Comparison of ENCODE assay signal across 8 cellular contexts in genomic region chr5:78983171-78983570, GRCh38. TPM values are rescaled to one million over a fixed set of nuclear protein-coding genes. Genes with fewer than 3 reads are reported as not detected.
A peak's percentile ranks its signal among the peaks of the same experiment; 100 is the strongest.
DNase-seq lines count a peak whose midpoint lies in the region; ATAC-seq and TF ChIP-seq lines count a peak whose summit lies in the region.
"Not testable (repeated sequence)": the region's sequence is repeated elsewhere in the genome, so short reads cannot be mapped to it uniquely, and the experiment has no call there.

No MANE protein-coding gene starts in this region.

- not testable (repeated sequence) for H3K79me2 ChIP-seq in H9 (ENCODE audit: insufficient read depth, low read length)
- H3K79me2 ChIP-seq in OCI-LY3 (ENCODE audit: low read length) = peaks cover 43% of the 10 kb centered on the region

- not testable (repeated sequence) for H3K23me2 ChIP-seq in H9 (ENCODE audit: insufficient read length, low read depth, low read length, poor library complexity, severe bottlenecking)

- H2BK12ac ChIP-seq in H9 (ENCODE audit: insufficient read length, low read depth, low read length) = not testable (repeated sequence)

- H3K18ac ChIP-seq in H9 (ENCODE audit: insufficient read length, low read depth, low read length) = not testable (repeated sequence)

- not testable (repeated sequence) for H2BK15ac ChIP-seq in H9 (ENCODE audit: low read depth, low read length)

- peak overlapping the region in 8 of 10 experiments; percentile 83 to 93 (median 88); a peak in 7 of 20 replicates for H3K4me3 ChIP-seq in BLaER1 treated with 17β-estradiol and CSF1 and Interleukin-3, amounts not matched to agents 10 nM and 100 nM
- peak overlapping the region; percentile 94 for H3K4me3 ChIP-seq in OCI-LY3 (ENCODE audit: low read length)
- not testable (repeated sequence) for H3K4me3 ChIP-seq in body of pancreas

- intact Hi-C loops in body of pancreas (cut with DNase I) = not testable (repeated sequence)

- CTCF ChIA-PET in activated CD4-positive, alpha-beta memory T cell treated with anti-CD3 and anti-CD28 coated beads, Interleukin-2, amount 10 ng/mL, durations not matched to agents 7 days and 5 days (lab: Charles Lee) = interaction anchor here (2.1 to 4.4 kb wide), 3 partner anchors 42 to 150 kb away, joined by 7 to 23 read pairs (median 12); no protein-coding TSS in a partner anchor

- peak overlapping the region in 7 of 11 experiments; percentile 94 to 97 (median 96); a peak in 13 of 22 replicates for H3K9ac ChIP-seq in BLaER1 treated with 17β-estradiol and CSF1 and Interleukin-3, amounts not matched to agents 10 nM and 100 nM
- H3K9ac ChIP-seq in H9 (ENCODE audit: extremely low read depth, insufficient read length, low read length) = not testable (repeated sequence)
- H3K9ac ChIP-seq in OCI-LY3 (ENCODE audit: low read length) = peak overlapping the region; percentile 79

- not testable (repeated sequence) for H2BK120ac ChIP-seq in H9 (ENCODE audit: low read depth, low read length, poor library complexity, severe bottlenecking)

- H4K8ac ChIP-seq in H9 (replicated peaks; ENCODE audit: insufficient read length, low read depth, low read length) = not testable (repeated sequence)

- not testable (repeated sequence) for H3K4ac ChIP-seq in H9 (ENCODE audit: low read depth, low read length)

- ATAC-seq in body of pancreas; stimulated activated naive B cell treated with anti-CD40 and anti-IgM and Interleukin-4, amounts not matched to agents 10 μg/mL and 1 μg/mL and 100 μg/mL, for 72 hours (replicated peaks): not testable (repeated sequence)

- H3K4me3 Mint-ChIP-seq in H9 (peak overlapping the region; percentile 77 to 83; a peak in 3 of 5 replicates), glutamatergic neuron (ENCODE audit: unreplicated experiment) (peak overlapping the region; percentile 88), nephron (peak overlapping the region; percentile 85 to 92 (median 90))
- H3K4me3 Mint-ChIP-seq in activated CD4-positive, alpha-beta memory T cell treated with anti-CD3 and anti-CD28 coated beads, Interleukin-2, amount 10 ng/mL, durations not matched to agents 7 days and 5 days = peak overlapping the region; percentile 78
- H3K4me3 Mint-ChIP-seq in stimulated activated naive B cell treated with anti-CD40 and anti-IgM and Interleukin-4, amounts not matched to agents 10 μg/mL and 1 μg/mL and 100 μg/mL, for 72 hours = peak overlapping the region; percentile 90 to 91

- not testable (repeated sequence) for H2AK5ac ChIP-seq in H9 (ENCODE audit: insufficient read length, low read length)

- not testable (repeated sequence) for H2AFZ ChIP-seq in H9 (ENCODE audit: low read length); OCI-LY3 (ENCODE audit: low read depth, low read length)

- peaks cover 22 to 25% of the 10 kb centered on the region in 2 experiments for H3K4me1 Mint-ChIP-seq in H9
- peaks cover 54% of the 10 kb centered on the region for H3K4me1 Mint-ChIP-seq in activated CD4-positive, alpha-beta memory T cell treated with anti-CD3 and anti-CD28 coated beads, Interleukin-2, amount 10 ng/mL, durations not matched to agents 7 days and 5 days
- peaks cover 10% of the 10 kb centered on the region for H3K4me1 Mint-ChIP-seq in glutamatergic neuron (ENCODE audit: low read depth, unreplicated experiment)
- H3K4me1 Mint-ChIP-seq in nephron = peaks cover 44% of the 10 kb centered on the region
- H3K4me1 Mint-ChIP-seq in stimulated activated naive B cell treated with anti-CD40 and anti-IgM and Interleukin-4, amounts not matched to agents 10 μg/mL and 1 μg/mL and 100 μg/mL, for 72 hours = peaks cover 21 to 64% of the 10 kb centered on the region in 2 donors

- not testable (repeated sequence) for H3K56ac ChIP-seq in H9 (ENCODE audit: insufficient read length, low read depth, low read length)

- H3K27ac Mint-ChIP-seq in H9; activated CD4-positive, alpha-beta memory T cell treated with anti-CD3 and anti-CD28 coated beads, Interleukin-2, amount 10 ng/mL, durations not matched to agents 7 days and 5 days: not testable (repeated sequence)
- H3K27ac Mint-ChIP-seq in glutamatergic neuron (ENCODE audit: unreplicated experiment) (peak overlapping the region; percentile 64), nephron (peak overlapping the region; percentile 82 to 98 (median 97))
- peak overlapping the region; percentile 97 for H3K27ac Mint-ChIP-seq in stimulated activated naive B cell treated with anti-CD40 and anti-IgM and Interleukin-4, amounts not matched to agents 10 μg/mL and 1 μg/mL and 100 μg/mL, for 72 hours

- not testable (repeated sequence) for H3K14ac ChIP-seq in H9 (ENCODE audit: insufficient read depth, low read length)

- H4K20me1 ChIP-seq in BLaER1 treated with 17β-estradiol and CSF1 and Interleukin-3, amounts not matched to agents 10 nM and 100 nM; H9 (ENCODE audit: control insufficient read depth, insufficient read depth, insufficient read length); OCI-LY3 (ENCODE audit: insufficient read depth, low read length): not testable (repeated sequence)

- TF ChIP-seq POLR2A in body of pancreas (IDR thresholded peaks at IDR 0.05) = not testable (repeated sequence)

- POLR2A ChIA-PET in activated CD4-positive, alpha-beta memory T cell treated with anti-CD3 and anti-CD28 coated beads, Interleukin-2, amount 10 ng/mL, durations not matched to agents 7 days and 5 days (lab: Charles Lee) = interaction anchor here (1.9 to 3.3 kb wide), 4 partner anchors 9 to 622 kb away, joined by 6 to 26 read pairs (median 13); partner anchors contain the start of genes JMY and SCAMP1

- not testable (repeated sequence) for H3K23ac ChIP-seq in H9 (ENCODE audit: insufficient read length, low read depth, low read length)

- WGBS in H9 (ENCODE audit: extremely low coverage, insufficient read length, low lambda C conversion rate) = no CpG with 5 or more reads among the region's 10 CpGs
- WGBS in body of pancreas, 2 donors = 91 to 92% methylated on average over 10 of the region's 10 CpGs

- not testable (repeated sequence) for H2BK20ac ChIP-seq in H9 (ENCODE audit: low read depth, low read length, poor library complexity, severe bottlenecking)

- not testable (repeated sequence) for H3K9me3 Mint-ChIP-seq in H9; activated CD4-positive, alpha-beta memory T cell treated with anti-CD3 and anti-CD28 coated beads, Interleukin-2, amount 10 ng/mL, durations not matched to agents 7 days and 5 days; nephron; stimulated activated naive B cell treated with anti-CD40 and anti-IgM and Interleukin-4, amounts not matched to agents 10 μg/mL and 1 μg/mL and 100 μg/mL, for 72 hours
- H3K9me3 Mint-ChIP-seq in glutamatergic neuron (ENCODE audit: unreplicated experiment) = peaks cover 12% of the 10 kb centered on the region

- H3K27me3 Mint-ChIP-seq in H9 (ENCODE audit: low read depth); activated CD4-positive, alpha-beta memory T cell treated with anti-CD3 and anti-CD28 coated beads, Interleukin-2, amount 10 ng/mL, durations not matched to agents 7 days and 5 days; nephron (ENCODE audit: low read depth); stimulated activated naive B cell treated with anti-CD40 and anti-IgM and Interleukin-4, amounts not matched to agents 10 μg/mL and 1 μg/mL and 100 μg/mL, for 72 hours: not testable (repeated sequence)
- peaks cover 11% of the 10 kb centered on the region for H3K27me3 Mint-ChIP-seq in glutamatergic neuron (ENCODE audit: unreplicated experiment)

- not testable (repeated sequence) for H3K79me1 ChIP-seq in H9 (ENCODE audit: insufficient read depth, low read depth, low read length, poor library complexity, severe bottlenecking)

- not testable (repeated sequence) for H3K36me3 Mint-ChIP-seq in H9 (ENCODE audit: insufficient read depth in 1 of 3, low read depth in 3 of 3); activated CD4-positive, alpha-beta memory T cell treated with anti-CD3 and anti-CD28 coated beads, Interleukin-2, amount 10 ng/mL, durations not matched to agents 7 days and 5 days (ENCODE audit: low read depth); glutamatergic neuron (ENCODE audit: unreplicated experiment); nephron (ENCODE audit: low read depth)
- peaks cover 8 to 11% of the 10 kb centered on the region in 2 donors for H3K36me3 Mint-ChIP-seq in stimulated activated naive B cell treated with anti-CD40 and anti-IgM and Interleukin-4, amounts not matched to agents 10 μg/mL and 1 μg/mL and 100 μg/mL, for 72 hours

- not testable (repeated sequence) for H3K27ac ChIP-seq in BLaER1 treated with 17β-estradiol and CSF1 and Interleukin-3, amounts not matched to agents 10 nM and 100 nM; H9 (ENCODE audit: insufficient read length, low read depth, low read length)
- H3K27ac ChIP-seq in OCI-LY3 (ENCODE audit: low read length) (peak overlapping the region; percentile 93), body of pancreas (peak overlapping the region; percentile 92 to 99 (median 98))

- H4K5ac ChIP-seq in H9 (ENCODE audit: insufficient read length, low read depth, low read length) = not testable (repeated sequence)

- H3K4me2 ChIP-seq in BLaER1 treated with 17β-estradiol and CSF1 and Interleukin-3, amounts not matched to agents 10 nM and 100 nM = peak overlapping the region; percentile 73 to 97 (median 89)
- peak overlapping the region; percentile 68 for H3K4me2 ChIP-seq in H9 (ENCODE audit: insufficient read depth, insufficient read length, low read length)
- peak overlapping the region; percentile 90 for H3K4me2 ChIP-seq in OCI-LY3 (ENCODE audit: low read length)

- TF ChIP-seq CTCF in H9 (conservative IDR thresholded peaks at IDR 0.05); OCI-LY3 (IDR thresholded peaks at IDR 0.05; ENCODE audit: low read depth, low read length); body of pancreas (IDR thresholded peaks at IDR 0.05); glutamatergic neuron (IDR thresholded peaks at IDR 0.05; ENCODE audit: partially characterized antibody, unreplicated experiment); nephron (IDR thresholded peaks at IDR 0.05; ENCODE audit: unreplicated experiment in 3 of 3): not testable (repeated sequence)

- not testable (repeated sequence) for H3K27me3 ChIP-seq in BLaER1 treated with 17β-estradiol and CSF1 and Interleukin-3, amounts not matched to agents 10 nM and 100 nM; H9 (ENCODE audit: insufficient read depth, low read length); OCI-LY3 (ENCODE audit: low read depth, low read length); body of pancreas

- not testable (repeated sequence) for H3T11ph ChIP-seq in H9 (ENCODE audit: low read length)

- not testable (repeated sequence) for H4K91ac ChIP-seq in H9 (ENCODE audit: insufficient read length, low read depth, low read length)

- not testable (repeated sequence) for DNase-seq in H9; activated CD4-positive, alpha-beta memory T cell treated with anti-CD3 and anti-CD28 coated beads, Interleukin-2, amount 10 ng/mL, durations not matched to agents 7 days and 5 days; body of pancreas; glutamatergic neuron; stimulated activated naive B cell treated with anti-CD40 and anti-IgM and Interleukin-4, amounts not matched to agents 10 μg/mL and 1 μg/mL and 100 μg/mL, for 72 hours

- not testable (repeated sequence) for H2BK5ac ChIP-seq in H9 (ENCODE audit: insufficient read length, low read length)

- not testable (repeated sequence) for H3K36me3 ChIP-seq in BLaER1 treated with 17β-estradiol and CSF1 and Interleukin-3, amounts not matched to agents 10 nM and 100 nM; body of pancreas (replicated peaks in 1 of 2; ENCODE audit: insufficient read depth in 1 of 2, low read depth in 2 of 2)
- peaks cover 21% of the 10 kb centered on the region for H3K36me3 ChIP-seq in OCI-LY3 (replicated peaks; ENCODE audit: low read depth, low read length)

- H3K4me1 ChIP-seq in BLaER1 treated with 17β-estradiol and CSF1 and Interleukin-3, amounts not matched to agents 10 nM and 100 nM = peaks cover 21 to 65% (median 29%) of the 10 kb centered on the region in 10 experiments
- peaks cover 11% of the 10 kb centered on the region for H3K4me1 ChIP-seq in H9 (ENCODE audit: insufficient read depth, low read length)
- H3K4me1 ChIP-seq in OCI-LY3 (ENCODE audit: low read length) = peaks cover 64% of the 10 kb centered on the region
- peaks cover 41% of the 10 kb centered on the region for H3K4me1 ChIP-seq in body of pancreas

- not testable (repeated sequence) for H3K9me3 ChIP-seq in BLaER1 treated with 17β-estradiol and CSF1 and Interleukin-3, amounts not matched to agents 10 nM and 100 nM (replicated peaks in 1 of 11); H9 (ENCODE audit: control insufficient read depth, low read depth, low read length); OCI-LY3 (ENCODE audit: insufficient read depth, low read length); body of pancreas

RNA-seq across cellular contexts. Expression of gene ARSB, which starts 1.9 kb away (rescaled TPM):
- total RNA-seq in H9 (2021) = 11.4 and 12.0 TPM in 2 replicates
- total RNA-seq in activated CD4-positive, alpha-beta memory T cell treated with anti-CD3 and anti-CD28 coated beads, Interleukin-2, amount 10 ng/mL, durations not matched to agents 7 days and 5 days = 10 to 100 TPM; 10.5 to 11.1 TPM
- 10 to 100 TPM in 1 of 2 donors, 1 to 10 TPM in 1; 9.9 to 12.2 TPM for total RNA-seq in body of pancreas
- 23.5 TPM for total RNA-seq in glutamatergic neuron (ENCODE audit: unreplicated experiment)
